Comparison of ENCODE assay signal across 23 cellular contexts in genomic region chr4:167955006-167955405, GRCh38.
A peak's percentile ranks its signal among the peaks of the same experiment; 100 is the strongest.
DNase-seq lines count a peak whose midpoint lies in the region; ATAC-seq and TF ChIP-seq lines count a peak whose summit lies in the region.
"Had no signal": no experiment of that assay in that cellular context is flagged by ENCODE, and none has a peak within 500 bp of the region (broad histone marks: within the 10 kb centered on the region; RNA-seq: fewer than 3 reads in every experiment).

No MANE protein-coding gene starts in this region.

- peaks cover 33% of the 10 kb centered on the region for H3K9me3 Mint-ChIP-seq in osteocyte (ENCODE audit: unreplicated experiment)

- no peaks in the 10 kb centered on the region for H3K27me3 ChIP-seq in adipocyte (replicated peaks; ENCODE audit: control insufficient read depth, insufficient read depth, low read length)
- no peaks in the 10 kb centered on the region for H3K27me3 ChIP-seq in fibroblast of lung (ENCODE audit: control insufficient read depth, insufficient read depth, low read length)
- H3K27me3 ChIP-seq: BE2C; BLaER1 treated with 17β-estradiol and CSF1 and Interleukin-3, amounts not matched to agents 10 nM and 100 nM had no signal

- TF ChIP-seq CTCF in fibroblast of lung (conservative IDR thresholded peaks at IDR 0.05 in 1 of 2, IDR thresholded peaks at IDR 0.05 in 1 of 2; ENCODE audit: low read depth in 1 of 2, low read length in 2 of 2), result no peak
- TF ChIP-seq CTCF in fibroblast of the aortic adventitia (IDR thresholded peaks at IDR 0.05; ENCODE audit: insufficient read depth, low read length), result no peak
- TF ChIP-seq CTCF in osteocyte (IDR thresholded peaks at IDR 0.05), result no peak

- no peaks in the 10 kb centered on the region for H3K4me1 ChIP-seq in adipocyte (ENCODE audit: control insufficient read depth, insufficient read depth, low read length)
- no peaks in the 10 kb centered on the region for H3K4me1 ChIP-seq in fibroblast of lung (ENCODE audit: control insufficient read depth, extremely low read depth, insufficient read depth, low read length)
- H3K4me1 ChIP-seq: A549; BE2C; BLaER1 treated with 17β-estradiol and CSF1 and Interleukin-3, amounts not matched to agents 10 nM and 100 nM had no signal

- H3K79me2 ChIP-seq in fibroblast of lung (ENCODE audit: control insufficient read depth, insufficient read depth, low read length), result no peaks in the 10 kb centered on the region

- peak; percentile 55 for DNase-seq in adipocyte (ENCODE audit: low read depth)
- peak; percentile 5 to 55 for DNase-seq in fibroblast of lung (ENCODE audit: low read depth in 2 of 2)
- DNase-seq in fibroblast of the aortic adventitia (ENCODE audit: low read depth), result peak; percentile 64
- DNase-seq in osteocyte (ENCODE audit: extremely low spot score, unreplicated experiment), result no peak
- no peak for DNase-seq in NCI-H1105 treated with DMSO at 0.1 percent for 48 hours (lab: John Stamatoyannopoulos, UW)
- DNase-seq in ureter (ENCODE audit: low spot score), result no peak
- DNase-seq: 8988T; ACHN; AML-193; BE2C; CD4-positive, alpha-beta T cell; CD8-positive, alpha-beta memory T cell; DMS 273 treated with DMSO at 0.1 percent for 48 hours; DMS79; EL; GDM1; H9 had no signal

- H4K20me1 ChIP-seq in fibroblast of lung (ENCODE audit: control insufficient read depth, extremely low read depth, insufficient read depth, low read length), result no peaks in the 10 kb centered on the region
- H4K20me1 ChIP-seq: BLaER1 treated with 17β-estradiol and CSF1 and Interleukin-3, amounts not matched to agents 10 nM and 100 nM had no signal

- no peak overlapping the region for H3K4me3 Mint-ChIP-seq in osteocyte (ENCODE audit: unreplicated experiment)
- H3K4me3 Mint-ChIP-seq: CD14-positive monocyte; CD4-positive, alpha-beta T cell; CD8-positive, alpha-beta memory T cell; GM23338; H9 had no signal

- ATAC-seq in HG02938 (IDR thresholded peaks at IDR 0.05; ENCODE audit: unreplicated experiment), result no peak
- ATAC-seq: A549, GM23338, HCT116 had no signal

- no peaks in the 10 kb centered on the region for H3K36me3 Mint-ChIP-seq in osteocyte (ENCODE audit: unreplicated experiment)
- H3K36me3 Mint-ChIP-seq: CD14-positive monocyte; CD8-positive, alpha-beta memory T cell had no signal

- no peak overlapping the region for H3K9ac ChIP-seq in adipocyte (ENCODE audit: low read length)
- H3K9ac ChIP-seq in fibroblast of lung (ENCODE audit: insufficient read depth, low read length), result no peak overlapping the region
- H3K9ac ChIP-seq: BLaER1 treated with 17β-estradiol and CSF1 and Interleukin-3, amounts not matched to agents 10 nM and 100 nM had no signal

- H2AFZ ChIP-seq in fibroblast of lung (ENCODE audit: low read length), result no peak overlapping the region
- H2AFZ ChIP-seq: GM23338 had no signal

- peak overlapping the region; percentile 6 for H3K27ac Mint-ChIP-seq in osteocyte (ENCODE audit: unreplicated experiment)
- H3K27ac Mint-ChIP-seq: CD14-positive monocyte; CD4-positive, alpha-beta T cell; CD8-positive, alpha-beta memory T cell; GM23338; H9 had no signal

- H3K9me3 ChIP-seq in adipocyte (ENCODE audit: control insufficient read depth, low read length) (peaks cover 37% of the 10 kb centered on the region), fibroblast of lung (ENCODE audit: control insufficient read depth, insufficient read depth, low read depth, low read length) (no peaks in the 10 kb centered on the region)
- H3K9me3 ChIP-seq: A549, BE2C had no signal

- H3K27ac ChIP-seq in fibroblast of lung (ENCODE audit: insufficient read depth, low read length), result no peak overlapping the region
- H3K27ac ChIP-seq: A549; BLaER1 treated with 17β-estradiol and CSF1 and Interleukin-3, amounts not matched to agents 10 nM and 100 nM had no signal

- H3K4me3 ChIP-seq in adipocyte (ENCODE audit: low read length), result no peak overlapping the region
- H3K4me3 ChIP-seq in fibroblast of lung (replicated peaks in 1 of 4; ENCODE audit: control extremely low read depth in 1 of 4, insufficient read depth in 1 of 4, low read depth in 3 of 4, low read length in 4 of 4), result no peak overlapping the region
- H3K4me3 ChIP-seq in fibroblast of the aortic adventitia (ENCODE audit: low read depth, low read length), result no peak overlapping the region
- H3K4me3 ChIP-seq: A549; BLaER1 treated with 17β-estradiol and CSF1 and Interleukin-3, amounts not matched to agents 10 nM and 100 nM; GM23338 had no signal

- H3K27me3 Mint-ChIP-seq in osteocyte (ENCODE audit: unreplicated experiment), result no peaks in the 10 kb centered on the region
- H3K27me3 Mint-ChIP-seq: CD4-positive, alpha-beta T cell; CD8-positive, alpha-beta memory T cell had no signal

- H3K36me3 ChIP-seq in adipocyte (ENCODE audit: control insufficient read depth, insufficient read depth, low read length, severe bottlenecking) (no peaks in the 10 kb centered on the region), fibroblast of lung (ENCODE audit: control insufficient read depth, insufficient read depth, low read length) (no peaks in the 10 kb centered on the region)
- H3K36me3 ChIP-seq: BE2C; BLaER1 treated with 17β-estradiol and CSF1 and Interleukin-3, amounts not matched to agents 10 nM and 100 nM had no signal

- H3K4me1 Mint-ChIP-seq in osteocyte (ENCODE audit: unreplicated experiment), result peaks cover 21% of the 10 kb centered on the region
- H3K4me1 Mint-ChIP-seq: CD14-positive monocyte; CD8-positive, alpha-beta memory T cell; GM23338; H9 had no signal

- no peak overlapping the region for H3K4me2 ChIP-seq in fibroblast of lung (ENCODE audit: extremely low read depth, insufficient read depth, low read length)
- H3K4me2 ChIP-seq: A549; BLaER1 treated with 17β-estradiol and CSF1 and Interleukin-3, amounts not matched to agents 10 nM and 100 nM; GM23338 had no signal

Comparison
In these comparisons a context has a peak if more than half of its experiments do, and no peak if none do; other contexts are left out.
1. DNase-seq: peak in adipocyte (single experiment), fibroblast of lung (2 of 2) and fibroblast of the aortic adventitia (single experiment); none in osteocyte (single experiment), NCI-H1105 treated with DMSO at 0.1 percent for 48 hours (single experiment) and ureter (single experiment).